ENCODE assay signal across 10 cellular contexts in genomic region chr17:72392056-72393010, GRCh38.
DNase-seq lines count a peak whose midpoint lies in the region; ATAC-seq, FAIRE-seq and TF ChIP-seq lines count a peak whose summit lies in the region.
"Had no signal": no experiment of that assay in that cellular context is flagged by ENCODE, and none has a peak within 500 bp of the region (broad histone marks: within the 10 kb centered on the region; RNA-seq: fewer than 3 reads in every experiment).

No MANE protein-coding gene starts in this region.

- no peaks in the 10 kb centered on the region for H4K20me1 ChIP-seq in HepG2 (ENCODE audit: insufficient read depth, low read length)

- no peak for FAIRE-seq in HepG2 (lab: Jason Lieb, UNC)

- intact Hi-C loops in HepG2 (cut with micrococcal nuclease; ENCODE audit: unreplicated experiment) (no loop called here), right lobe of liver (cut with DNase I) (no loop called here)

- 78% methylated on average over 18 of the region's 18 CpGs for WGBS in HepG2 (ENCODE audit: low lambda C conversion rate)
- 44% methylated on average over 14 of the region's 18 CpGs for WGBS in right lobe of liver (ENCODE audit: insufficient coverage, low coverage, low lambda C conversion rate, missing lambda C conversion rate)

- TF ChIP-seq RAD21 in HepG2 (CRISPR knock-in tag; IDR thresholded peaks at IDR 0.05) (no peak), Ishikawa (IDR thresholded peaks at IDR 0.05; ENCODE audit: low read depth) (peak; percentile 25; the same call in 1 of the 2 replicates)

- peaks cover 0 to 6% of the 10 kb centered on the region in 2 experiments; a peak in 2 of 5 replicates for H3K36me3 ChIP-seq in HepG2 (replicated peaks in 1 of 2; ENCODE audit: control insufficient read depth in 1 of 2, insufficient read depth in 2 of 2, low read length in 2 of 2)
- H3K36me3 ChIP-seq in right lobe of liver, result no peaks in the 10 kb centered on the region
- H3K36me3 ChIP-seq in effector memory CD4-positive, alpha-beta T cell (ENCODE audit: control insufficient read depth, insufficient read depth, low read length), result no peaks in the 10 kb centered on the region
- H3K36me3 ChIP-seq: esophagus squamous epithelium had no signal

- POLR2A ChIA-PET in HepG2 (lab: Yijun Ruan, JAX), result interaction anchor here (0.8 to 3.4 kb wide), 6 partner anchors 7 to 271 kb away, joined by 3 to 12 read pairs (median 6); partner anchors contain the start of gene SOX9

- no peak for DNase-seq in HepG2 (ENCODE audit: low spot score)
- DNase-seq in right lobe of liver, result no peak
- peak; percentile 82 for DNase-seq in epithelial cell of proximal tubule (ENCODE audit: low read depth)
- DNase-seq in anterior cingulate cortex (lab: John Stamatoyannopoulos, UW), result no peak
- no peak for DNase-seq in effector memory CD4-positive, alpha-beta T cell
- DNase-seq in NCI-H1048 (lab: John Stamatoyannopoulos, UW), result no peak
- DNase-seq: esophagus squamous epithelium had no signal

- H3K9me3 ChIP-seq in HepG2 (ENCODE audit: low read length) (no peaks in the 10 kb centered on the region), right lobe of liver (no peaks in the 10 kb centered on the region)
- H3K9me3 ChIP-seq in effector memory CD4-positive, alpha-beta T cell (ENCODE audit: control insufficient read depth, low read length), result no peaks in the 10 kb centered on the region
- H3K9me3 ChIP-seq: esophagus squamous epithelium had no signal

- CTCF ChIA-PET in HepG2 (lab: Yijun Ruan, JAX; ENCODE audit: low intra/inter-chr PET ratio, low total read pairs), result no interaction called here

- no peak for TF ChIP-seq EP300 in HepG2 (IDR thresholded peaks at IDR 0.05; ENCODE audit: low read depth in 2 of 2, low read length in 2 of 2)
- no peak for TF ChIP-seq EP300 in HepG2 (CRISPR knock-in tag; IDR thresholded peaks at IDR 0.05; ENCODE audit: borderline replicate concordance)
- peak; percentile 88 for TF ChIP-seq EP300 in Ishikawa (IDR thresholded peaks at IDR 0.05; ENCODE audit: borderline replicate concordance)

- no peak overlapping the region; the same call in 1 of the 2 replicates for H3K9ac ChIP-seq in HepG2 (ENCODE audit: insufficient read depth, low read depth, low read length)

- in situ Hi-C loops in HepG2 (cut with HindIII; ENCODE audit: extremely low pct_ligation_motif_present, low pct_unique_long_range_greater_than_20kb), result no loop called here

- H3K27ac ChIP-seq in HepG2 (ENCODE audit: extremely low read length, insufficient read depth, low read length), result no peak overlapping the region
- no peak overlapping the region for H3K27ac ChIP-seq in right lobe of liver
- H3K27ac ChIP-seq in effector memory CD4-positive, alpha-beta T cell (ENCODE audit: insufficient read depth, low read length, poor library complexity, severe bottlenecking), result no peak overlapping the region
- H3K27ac ChIP-seq: esophagus squamous epithelium had no signal

- H3K27me3 ChIP-seq in HepG2 (ENCODE audit: control insufficient read depth in 1 of 2, insufficient read depth in 2 of 2, low read length in 2 of 2), result no peaks in the 10 kb centered on the region
- H3K27me3 ChIP-seq in right lobe of liver, result no peaks in the 10 kb centered on the region
- no peaks in the 10 kb centered on the region for H3K27me3 ChIP-seq in effector memory CD4-positive, alpha-beta T cell (replicated peaks; ENCODE audit: control insufficient read depth, insufficient read depth, low read length, poor library complexity, severe bottlenecking)
- H3K27me3 ChIP-seq: esophagus squamous epithelium had no signal

- H3K79me2 ChIP-seq in HepG2 (ENCODE audit: insufficient read depth, low read length), result no peaks in the 10 kb centered on the region

- ATAC-seq in HepG2, result peak; percentile 42
- ATAC-seq in right lobe of liver, result no peak
- no peak for ATAC-seq in GM19467 (IDR thresholded peaks at IDR 0.05; ENCODE audit: unreplicated experiment)
- ATAC-seq: stimulated activated effector memory CD8-positive, alpha-beta T cell treated with anti-CD3 and anti-CD28 coated beads, Interleukin-12 subunit alpha, Interleukin-12 subunit beta, amount 100 ng/mL, for 72 hours had no signal

- no TSS peak for BruUV-seq in HepG2 (replicated peaks; lab: Mats Ljungman, UMichigan)

- TF ChIP-seq POLR2A in HepG2 (IDR thresholded peaks at IDR 0.05; ENCODE audit: insufficient read depth in 1 of 2, low read depth in 2 of 2, low read length in 2 of 2) (no peak), right lobe of liver (IDR thresholded peaks at IDR 0.05) (no peak)

- H3K4me3 ChIP-seq in HepG2 (replicated peaks in 1 of 3; ENCODE audit: insufficient read depth in 1 of 3, low read depth in 2 of 3, low read length in 3 of 3) (no peak overlapping the region), right lobe of liver (no peak overlapping the region), epithelial cell of proximal tubule (ENCODE audit: low read depth, low read length) (peak overlapping the region; percentile 48)
- no peak overlapping the region for H3K4me3 ChIP-seq in effector memory CD4-positive, alpha-beta T cell (ENCODE audit: insufficient read depth, low read depth, low read length, poor library complexity, severe bottlenecking)
- H3K4me3 ChIP-seq: esophagus squamous epithelium had no signal

- H3K4me1 ChIP-seq in HepG2 (ENCODE audit: insufficient read depth, low read length) (peaks cover 97% of the 10 kb centered on the region), right lobe of liver (no peaks in the 10 kb centered on the region)
- H3K4me1 ChIP-seq in effector memory CD4-positive, alpha-beta T cell (ENCODE audit: control insufficient read depth, insufficient read depth, low read length, poor library complexity, severe bottlenecking), result no peaks in the 10 kb centered on the region
- H3K4me1 ChIP-seq: esophagus squamous epithelium had no signal

- no peak overlapping the region for H3K4me2 ChIP-seq in HepG2 (ENCODE audit: low read depth, low read length)

- no peak for TF ChIP-seq CTCF in HepG2 (CRISPR knock-in tag; IDR thresholded peaks at IDR 0.05)
- TF ChIP-seq CTCF in right lobe of liver (IDR thresholded peaks at IDR 0.05), result no peak
- no peak for TF ChIP-seq CTCF in epithelial cell of proximal tubule (conservative IDR thresholded peaks at IDR 0.05; ENCODE audit: low read depth, low read length)

- H2AFZ ChIP-seq in HepG2 (ENCODE audit: low read length), result no peak overlapping the region

TF ChIP-seq in HepG2, 621 proteins besides CTCF, POLR2A, EP300 and RAD21 (continues in another document):
- TF ChIP-seq CBX2 (IDR thresholded peaks at IDR 0.05; ENCODE audit: low read depth, low read length) (no peak), CBX2 (CRISPR knock-in tag; IDR thresholded peaks at IDR 0.05; ENCODE audit: low read depth) (no peak), SSRP1 (CRISPR knock-in tag; IDR thresholded peaks at IDR 0.05) (0 out of 2 replicates have a peak, but pooled peaks have one; percentile 7), ZNF788 (CRISPR knock-in tag; IDR thresholded peaks at IDR 0.05; ENCODE audit: borderline replicate concordance) (peak; percentile 22; the same call in 1 of the 2 replicates), MED1 (CRISPR knock-in tag; IDR thresholded peaks at IDR 0.05) (peak; percentile 61), ZNF704 (CRISPR knock-in tag; IDR thresholded peaks at IDR 0.05; ENCODE audit: borderline replicate concordance) (no peak), ELF3 (CRISPR knock-in tag; IDR thresholded peaks at IDR 0.05) (no peak), ZNF383 (CRISPR knock-in tag; IDR thresholded peaks at IDR 0.05; ENCODE audit: borderline replicate concordance) (no peak), GATAD2A (CRISPR knock-in tag; IDR thresholded peaks at IDR 0.05) (peak; percentile 37; the same call in 1 of the 2 replicates), ZNF780A (CRISPR knock-in tag; IDR thresholded peaks at IDR 0.05) (no peak), ZBTB38 (CRISPR knock-in tag; IDR thresholded peaks at IDR 0.05) (peak; percentile 95), NR2F6 (IDR thresholded peaks at IDR 0.05) (no peak), NR2F6 (CRISPR knock-in tag; IDR thresholded peaks at IDR 0.05) (peak; percentile 45; the same call in 1 of the 2 replicates)

TF ChIP-seq in Ishikawa, 13 proteins besides CTCF, POLR2A, EP300 and RAD21:
- TF ChIP-seq, protein P1, sequence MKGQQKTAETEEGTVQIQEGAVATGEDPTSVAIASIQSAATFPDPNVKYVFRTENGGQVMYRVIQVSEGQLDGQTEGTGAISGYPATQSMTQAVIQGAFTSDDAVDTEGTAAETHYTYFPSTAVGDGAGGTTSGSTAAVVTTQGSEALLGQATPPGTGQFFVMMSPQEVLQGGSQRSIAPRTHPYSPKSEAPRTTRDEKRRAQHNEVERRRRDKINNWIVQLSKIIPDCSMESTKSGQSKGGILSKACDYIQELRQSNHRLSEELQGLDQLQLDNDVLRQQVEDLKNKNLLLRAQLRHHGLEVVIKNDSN (IDR thresholded peaks at IDR 0.05), result no peak
- no peak for TF ChIP-seq ZBTB7A (IDR thresholded peaks at IDR 0.05; ENCODE audit: low read depth)
- TF ChIP-seq, protein P2, sequence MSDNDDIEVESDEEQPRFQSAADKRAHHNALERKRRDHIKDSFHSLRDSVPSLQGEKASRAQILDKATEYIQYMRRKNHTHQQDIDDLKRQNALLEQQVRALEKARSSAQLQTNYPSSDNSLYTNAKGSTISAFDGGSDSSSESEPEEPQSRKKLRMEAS (IDR thresholded peaks at IDR 0.05), result 0 out of 2 replicates have a peak, but pooled peaks have one; percentile 37
- peak; percentile 66 for TF ChIP-seq TEAD4 (IDR thresholded peaks at IDR 0.05)
- peak; percentile 84 for TF ChIP-seq TCF12 (IDR thresholded peaks at IDR 0.05; ENCODE audit: low read depth)
- TF ChIP-seq FOXM1 (IDR thresholded peaks at IDR 0.05; ENCODE audit: borderline replicate concordance, low read depth), result 0 out of 2 replicates have a peak, but pooled peaks have one; percentile 48
- peak; percentile 4; the same call in 1 of the 2 replicates for TF ChIP-seq CEBPB (IDR thresholded peaks at IDR 0.05)
- TF ChIP-seq NFIC (IDR thresholded peaks at IDR 0.05), result peak; percentile 60
- TF ChIP-seq YY1 (IDR thresholded peaks at IDR 0.05; ENCODE audit: low read depth), result peak; percentile 34; the same call in 1 of the 2 replicates
